15 cellular contexts compared by ENCODE assay signal in the genomic region with DNA sequence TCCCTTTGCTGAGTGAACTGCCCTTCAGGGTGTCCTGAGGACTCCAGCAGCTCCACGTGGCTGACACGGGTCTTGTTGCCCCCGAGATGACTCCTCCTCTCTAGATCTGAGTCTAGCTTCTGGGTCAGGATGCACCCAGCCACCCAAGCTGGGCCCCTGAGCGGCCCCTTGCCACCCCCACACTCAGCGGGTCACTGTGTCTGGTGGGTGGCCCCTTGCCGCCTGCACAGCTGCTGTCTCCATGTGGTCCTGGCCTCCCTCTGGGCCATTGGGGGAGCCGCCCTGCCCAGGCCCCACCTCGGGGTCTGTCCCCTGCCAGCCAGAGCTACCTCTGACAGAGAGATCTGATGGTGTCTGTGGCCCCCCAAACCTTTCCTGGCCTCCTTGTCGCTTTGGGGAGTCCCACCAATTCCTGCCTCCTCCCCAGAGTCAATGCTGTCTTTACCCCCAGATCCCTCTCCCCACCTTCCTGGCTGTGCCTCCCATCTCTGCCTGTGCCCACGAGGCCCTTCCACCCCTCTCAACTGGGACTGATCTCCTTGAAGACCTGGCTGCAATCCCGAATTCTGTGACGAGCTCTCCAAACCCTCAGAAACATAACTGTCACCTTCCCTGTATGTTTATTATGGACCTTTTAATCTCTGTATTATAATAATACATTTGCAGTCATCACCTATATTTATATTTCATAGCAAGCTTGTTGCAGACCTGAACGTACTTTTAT. TPM values are rescaled to one million over a fixed set of nuclear protein-coding genes. Genes with fewer than 3 reads are reported as not detected.
"Had no signal": no experiment of that assay in that cellular context is flagged by ENCODE, and none has a peak within 500 bp of the region (broad histone marks: within the 10 kb centered on the region; RNA-seq: fewer than 3 reads in every experiment).

No MANE protein-coding gene starts in this region.

- DNase-seq: amniotic stem cell; body of pancreas; dermis blood vessel endothelial cell; endodermal cell; erythroblast; mesendoderm; spleen; stimulated activated CD4-positive, alpha-beta T cell treated with anti-CD3 and anti-CD28 coated beads, Interleukin-1b, Interleukin-23, amount 100 ng/mL, for 48 hours; T-helper 17 cell had no signal

- H3K4me1 ChIP-seq: body of pancreas, right lobe of liver, spleen had no signal

- ATAC-seq: body of pancreas; left lobe of liver; right lobe of liver; stimulated activated memory B cell treated with anti-CD40 and anti-IgM and Interleukin-4, amounts not matched to agents 10 μg/mL and 1 μg/mL and 100 μg/mL, for 72 hours; T-helper 17 cell had no signal

- H3K36me3 ChIP-seq: neutrophil, right lobe of liver, spleen, upper lobe of left lung had no signal

- H3K27ac ChIP-seq: body of pancreas, neutrophil, right lobe of liver, upper lobe of left lung had no signal

- H3K4me3 ChIP-seq: body of pancreas, right lobe of liver, spleen, upper lobe of left lung had no signal

- H3K27me3 ChIP-seq: body of pancreas, right lobe of liver, upper lobe of left lung had no signal

- H3K9me3 ChIP-seq: body of pancreas, neutrophil, right lobe of liver, spleen, upper lobe of left lung had no signal

RNA-seq across cellular contexts. Expression of a gene that starts 46.5 kb away (rescaled TPM):
- total RNA-seq: activated T-helper 2 cell treated with anti-CD3 and anti-CD28 coated beads, Interferon-gamma antibody, Interleukin-2, Interleukin-4, amounts not matched to agents 10 μg/mL and 5 μg/mL and 100 μg/mL, durations not matched to agents 14 hours and 24 hours and 36 hours; dermis blood vessel endothelial cell; left lobe of liver; T-helper 17 cell had no signal
